Comparison of ENCODE assay signal across 15 cellular contexts in genomic region chr15:68587769-68588385, GRCh38. TPM values are rescaled to one million over a fixed set of nuclear protein-coding genes. Genes with fewer than 3 reads are reported as not detected.
DNase-seq lines count a peak whose midpoint lies in the region; FAIRE-seq and TF ChIP-seq lines count a peak whose summit lies in the region.
"Had no signal": no experiment of that assay in that cellular context is flagged by ENCODE, and none has a peak within 500 bp of the region (broad histone marks: within the 10 kb centered on the region; RNA-seq: fewer than 3 reads in every experiment).

No MANE protein-coding gene starts in this region.

- no peaks in the 10 kb centered on the region for H3K36me3 Mint-ChIP-seq in astrocyte (ENCODE audit: low read depth, unreplicated experiment)

- no peak overlapping the region for H3K4me3 ChIP-seq in ACC112 (ENCODE audit: low read depth, low read length)
- no peak overlapping the region for H3K4me3 ChIP-seq in DOHH2 (ENCODE audit: low read length)
- no peak overlapping the region for H3K4me3 ChIP-seq in astrocyte (ENCODE audit: insufficient read depth, low read depth, low read length)
- H3K4me3 ChIP-seq in spleen, result no peak overlapping the region
- H3K4me3 ChIP-seq: adrenal gland, right atrium auricular region had no signal

- H3K36me3 ChIP-seq in ACC112 (ENCODE audit: insufficient read depth, low read length) (no peaks in the 10 kb centered on the region), DOHH2 (ENCODE audit: control insufficient read depth, low read length) (no peaks in the 10 kb centered on the region), astrocyte (ENCODE audit: insufficient read depth, low read length) (no peaks in the 10 kb centered on the region), spleen (no peaks in the 10 kb centered on the region)
- H3K36me3 ChIP-seq: adrenal gland, neutrophil, right atrium auricular region had no signal

- no peak for TF ChIP-seq POLR2A in spleen (IDR thresholded peaks at IDR 0.05)

- H3K4me1 ChIP-seq in ACC112 (ENCODE audit: control insufficient read depth, insufficient read depth, low read length, unreplicated experiment), result peaks cover 68% of the 10 kb centered on the region
- peaks cover 9% of the 10 kb centered on the region for H3K4me1 ChIP-seq in DOHH2 (ENCODE audit: control insufficient read depth, low read length)
- H3K4me1 ChIP-seq in astrocyte (ENCODE audit: insufficient read depth, low read length), result peaks cover 78% of the 10 kb centered on the region
- H3K4me1 ChIP-seq in spleen, result peaks cover 0 to 32% (median 14%) of the 10 kb centered on the region in 6 donors

- H3K9me3 Mint-ChIP-seq in astrocyte (ENCODE audit: unreplicated experiment), result no peaks in the 10 kb centered on the region
- H3K9me3 Mint-ChIP-seq: endodermal cell; T-helper 1 cell treated with Interleukin-12 subunit alpha and Interleukin-12 subunit beta and Interleukin-4 antibody, amounts not matched to agents 30 μg/mL and 1 μg/mL, for 36 hours had no signal

- TF ChIP-seq CTCF in DOHH2 (IDR thresholded peaks at IDR 0.05; ENCODE audit: low read depth, low read length, poor library complexity, severe bottlenecking) (no peak), astrocyte (IDR thresholded peaks at IDR 0.05; ENCODE audit: insufficient read depth, low read depth, low read length) (no peak), spleen (IDR thresholded peaks at IDR 0.05 in 8 of 11, conservative IDR thresholded peaks at IDR 0.05 in 3 of 11) (no peak)

- no peaks in the 10 kb centered on the region for H3K27me3 Mint-ChIP-seq in astrocyte (ENCODE audit: low read depth, unreplicated experiment)

- intact Hi-C loops in spleen (cut with DNase I; ENCODE audit: low total_unique reads), result no loop called here

- no peak overlapping the region for H3K4me3 Mint-ChIP-seq in astrocyte (ENCODE audit: unreplicated experiment)
- H3K4me3 Mint-ChIP-seq: endodermal cell; T-helper 1 cell treated with Interleukin-12 subunit alpha and Interleukin-12 subunit beta and Interleukin-4 antibody, amounts not matched to agents 30 μg/mL and 1 μg/mL, for 36 hours had no signal

- peak overlapping the region; percentile 28 for H3K27ac Mint-ChIP-seq in astrocyte (ENCODE audit: unreplicated experiment)
- H3K27ac Mint-ChIP-seq: endodermal cell; T-helper 1 cell treated with Interleukin-12 subunit alpha and Interleukin-12 subunit beta and Interleukin-4 antibody, amounts not matched to agents 30 μg/mL and 1 μg/mL, for 36 hours had no signal

- no peaks in the 10 kb centered on the region for H4K20me1 ChIP-seq in DOHH2 (ENCODE audit: control insufficient read depth, insufficient read depth, low read depth, low read length)
- H4K20me1 ChIP-seq in astrocyte (ENCODE audit: insufficient read depth, low read length), result peaks cover 3% of the 10 kb centered on the region

- peak overlapping the region; percentile 85 for H3K27ac ChIP-seq in ACC112 (ENCODE audit: low read depth, low read length)
- no peak overlapping the region for H3K27ac ChIP-seq in DOHH2 (ENCODE audit: low read depth, low read length)
- H3K27ac ChIP-seq in astrocyte (ENCODE audit: low read depth, low read length), result no peak overlapping the region
- H3K27ac ChIP-seq in spleen, result peak overlapping the region in 1 of 8 donors; percentile 28
- H3K27ac ChIP-seq: neutrophil had no signal

- H2AFZ ChIP-seq in ACC112 (ENCODE audit: low read length, unreplicated experiment) (no peak overlapping the region), astrocyte (ENCODE audit: low read depth, low read length) (no peak overlapping the region)

- no peaks in the 10 kb centered on the region for H3K9me3 ChIP-seq in DOHH2 (ENCODE audit: control insufficient read depth, insufficient read depth, low read length)
- H3K9me3 ChIP-seq in astrocyte (ENCODE audit: insufficient read depth, low read depth, low read length), result no peaks in the 10 kb centered on the region
- H3K9me3 ChIP-seq in spleen, result no peaks in the 10 kb centered on the region
- H3K9me3 ChIP-seq: adrenal gland, neutrophil, right atrium auricular region had no signal

- 58 to 77% (median 71%) methylated on average over 3 to 4 of the region's 4 CpGs for WGBS in spleen, 5 donors

- no peaks in the 10 kb centered on the region for H3F3A ChIP-seq in DOHH2 (ENCODE audit: control insufficient read depth, insufficient read depth)

- FAIRE-seq in astrocyte (lab: Jason Lieb, UNC), result no peak

- peaks cover 70% of the 10 kb centered on the region for H3K79me2 ChIP-seq in ACC112 (ENCODE audit: control insufficient read depth, insufficient read depth, low read length, unreplicated experiment)
- H3K79me2 ChIP-seq in DOHH2 (ENCODE audit: control insufficient read depth, low read length), result no peaks in the 10 kb centered on the region
- peaks cover 97% of the 10 kb centered on the region for H3K79me2 ChIP-seq in astrocyte (ENCODE audit: insufficient read depth, low read length)

- H3K9me2 ChIP-seq in DOHH2 (replicated peaks; ENCODE audit: control insufficient read depth, low read length), result no peaks in the 10 kb centered on the region

- H3K27me3 ChIP-seq in ACC112 (ENCODE audit: insufficient read depth, low read length), result no peaks in the 10 kb centered on the region
- H3K27me3 ChIP-seq in DOHH2 (ENCODE audit: control insufficient read depth, low read length), result peaks cover 23% of the 10 kb centered on the region
- no peaks in the 10 kb centered on the region for H3K27me3 ChIP-seq in astrocyte (ENCODE audit: insufficient read depth, low read length)
- peaks cover 0 to 6% (median 0%) of the 10 kb centered on the region in 7 donors for H3K27me3 ChIP-seq in spleen (replicated peaks in 1 of 7)
- H3K27me3 ChIP-seq: adrenal gland, right atrium auricular region had no signal

- peak overlapping the region; percentile 13 for H3K9ac ChIP-seq in astrocyte (ENCODE audit: low read length)

- peaks cover 47% of the 10 kb centered on the region for H3K4me1 Mint-ChIP-seq in astrocyte (ENCODE audit: low read depth, unreplicated experiment)

- H3K4me2 ChIP-seq in DOHH2 (ENCODE audit: low read length) (peak overlapping the region; percentile 11; the same call in 1 of the 2 replicates), astrocyte (ENCODE audit: low read length) (peak overlapping the region; percentile 21)

- no peak for DNase-seq in astrocyte (ENCODE audit: low read depth)
- DNase-seq in spleen, result peak; percentile 14
- DNase-seq in Ammon's horn (ENCODE audit: low spot score), result no peak
- no peak for DNase-seq in NCI-H1417 (lab: John Stamatoyannopoulos, UW)
- no peak for DNase-seq in stimulated activated CD4-positive, alpha-beta T cell treated with anti-CD3 and anti-CD28 coated beads, Interleukin-12 subunit alpha, Interleukin-12 subunit beta, amount 100 ng/mL, for 4 hours
- DNase-seq: activated CD8-positive, alpha-beta memory T cell treated with anti-CD3 and anti-CD28 coated beads, Interleukin-2, amount 50 U/mL, for 48 hours; adrenal gland; cerebellar nuclear complex; endodermal cell; NCI-H187 treated with DMSO at 0.1 percent for 48 hours had no signal

RNA-seq across cellular contexts. Expression of gene CORO2B, which starts 9.1 kb away (rescaled TPM):
- total RNA-seq in astrocyte (6.2 and 7.4 TPM in 2 replicates), spleen (1 to 10 TPM; 1.5 to 8.8 (median 4.5) TPM)
- polyA plus RNA-seq in spleen, result 1 to 10 TPM in 2 of 3 donors, under 1 TPM in 1; 0.93 to 2.4 (median 1.2) TPM
